ENCODE assay signal across 11 cellular contexts in the genomic region with DNA sequence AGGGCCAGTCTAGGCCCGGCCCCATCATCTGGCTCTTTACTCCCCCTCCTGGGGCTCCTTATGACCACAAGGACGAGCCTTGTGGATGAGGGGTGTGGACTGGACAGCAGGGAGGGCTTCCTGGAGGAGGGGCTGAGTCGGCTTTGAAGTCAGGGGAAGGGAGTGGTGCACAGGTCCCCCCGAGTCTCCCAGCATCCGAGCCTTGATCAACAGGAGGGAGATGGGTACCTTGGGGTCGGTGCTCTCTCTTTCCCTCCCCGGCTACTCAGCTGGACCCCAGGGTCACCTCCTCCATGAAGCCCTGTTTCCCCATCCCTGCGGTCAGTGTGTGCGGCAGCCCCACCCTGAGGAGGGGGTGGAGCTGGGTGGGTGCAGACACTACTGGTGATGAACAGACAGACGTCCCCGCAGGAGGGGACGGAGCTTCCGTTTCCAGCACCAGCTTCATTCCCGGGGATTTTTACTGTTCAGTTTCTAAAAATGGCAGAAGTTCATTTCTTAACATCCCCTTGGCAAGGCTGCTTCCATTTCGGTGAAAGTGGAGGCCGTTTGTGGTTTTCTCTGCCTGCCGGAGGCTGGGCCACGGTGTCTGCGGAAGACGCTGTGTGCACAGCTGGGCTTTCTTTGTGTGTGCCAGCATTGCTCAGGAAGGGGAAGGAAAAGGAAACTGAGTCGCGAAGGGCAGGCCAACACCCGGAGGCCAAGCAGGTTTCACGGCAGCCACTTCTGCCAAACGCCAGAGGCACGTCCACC. TPM values are rescaled to one million over a fixed set of nuclear protein-coding genes. Genes with fewer than 3 reads are reported as not detected.
DNase-seq lines count a peak whose midpoint lies in the region; ATAC-seq and TF ChIP-seq lines count a peak whose summit lies in the region.
"Had no signal": no experiment of that assay in that cellular context is flagged by ENCODE, and none has a peak within 500 bp of the region (broad histone marks: within the 10 kb centered on the region; RNA-seq: fewer than 3 reads in every experiment).

No MANE protein-coding gene starts in this region.

- TF ChIP-seq CTCF in HCT116 (IDR thresholded peaks at IDR 0.05 in 2 of 3, conservative IDR thresholded peaks at IDR 0.05 in 1 of 3; ENCODE audit: borderline replicate concordance in 1 of 3, insufficient read depth in 1 of 3, low read depth in 2 of 3, low read length in 2 of 3) (no peak), nephron progenitor cell (IDR thresholded peaks at IDR 0.05) (no peak)

- peaks cover 100% of the 10 kb centered on the region for H3K79me2 ChIP-seq in HCT116 (ENCODE audit: insufficient read depth, low read length)

- H3K9me2 ChIP-seq in HCT116 (ENCODE audit: insufficient read depth): no peaks in the 10 kb centered on the region

- H3K4me2 ChIP-seq in HCT116 (ENCODE audit: low read length): peak overlapping the region; percentile 36; the same call in 1 of the 2 replicates

- no peak overlapping the region for H2AFZ ChIP-seq in HCT116 (ENCODE audit: low read depth, low read length, poor library complexity, severe bottlenecking)

- peak overlapping the region; percentile 12 for H3K27ac Mint-ChIP-seq in activated naive CD4-positive, alpha-beta T cell treated with anti-CD3 and anti-CD28 coated beads, Interleukin-2, amount 50 U/mL, for 24 hours
- H3K27ac Mint-ChIP-seq in nephron progenitor cell: peak overlapping the region; percentile 78

- no peaks in the 10 kb centered on the region for H3K27me3 Mint-ChIP-seq in activated naive CD4-positive, alpha-beta T cell treated with anti-CD3 and anti-CD28 coated beads, Interleukin-2, amount 50 U/mL, for 24 hours
- H3K27me3 Mint-ChIP-seq in nephron progenitor cell (ENCODE audit: low read depth, poor library complexity): peaks cover 32% of the 10 kb centered on the region

- ATAC-seq in HCT116 (no peak), GM21528 (IDR thresholded peaks at IDR 0.05; ENCODE audit: low FRiP score, unreplicated experiment) (no peak)

- H3K27me3 ChIP-seq in HCT116 (ENCODE audit: insufficient read depth, low read length): no peaks in the 10 kb centered on the region

- RAD21 ChIA-PET in HCT116 (lab: Charles Lee; ENCODE audit: low non-redundant PET in 1 of 2, low total read pairs in 2 of 2, uncharacterized antibody in 2 of 2, unreplicated experiment in 2 of 2): no interaction called here

- no peaks in the 10 kb centered on the region for H3K9me3 Mint-ChIP-seq in activated naive CD4-positive, alpha-beta T cell treated with anti-CD3 and anti-CD28 coated beads, Interleukin-2, amount 50 U/mL, for 24 hours
- no peaks in the 10 kb centered on the region for H3K9me3 Mint-ChIP-seq in nephron progenitor cell

- intact Hi-C loops in HCT116 (cut with micrococcal nuclease): no loop called here

- CTCF ChIA-PET in HCT116 (lab: Charles Lee): no interaction called here

- H3K36me3 ChIP-seq in HCT116 (ENCODE audit: control insufficient read depth in 1 of 2, insufficient read depth in 2 of 2, low read length in 2 of 2): peaks cover 19 to 85% of the 10 kb centered on the region in 2 experiments

- no peak for TF ChIP-seq POLR2A in HCT116 (IDR thresholded peaks at IDR 0.05; ENCODE audit: borderline replicate concordance, extremely low read depth, insufficient read depth, insufficient read length)

- no peaks in the 10 kb centered on the region for H3K9me3 ChIP-seq in HCT116 (ENCODE audit: control insufficient read depth in 1 of 2, insufficient read depth in 1 of 2, low read depth in 1 of 2, low read length in 2 of 2)

- H3K4me1 Mint-ChIP-seq in activated naive CD4-positive, alpha-beta T cell treated with anti-CD3 and anti-CD28 coated beads, Interleukin-2, amount 50 U/mL, for 24 hours: peaks cover 10% of the 10 kb centered on the region
- H3K4me1 Mint-ChIP-seq in nephron progenitor cell: peaks cover 2% of the 10 kb centered on the region

- no peak for DNase-seq in HCT116 (ENCODE audit: low read depth, low spot score)
- DNase-seq in NOMO-1 (lab: John Stamatoyannopoulos, UW; ENCODE audit: unreplicated experiment in 2 of 2): peak; percentile 90 to 93
- DNase-seq in nephron progenitor cell: peak; percentile 0
- no peak for DNase-seq in NCI-H82 (lab: John Stamatoyannopoulos, UW)
- no peak for DNase-seq in middle frontal gyrus (ENCODE audit: extremely low spot score, low spot score)
- DNase-seq: activated T-cell treated with anti-CD3 and anti-CD28 coated beads, Interleukin-2, amount 50 U/mL, for 48 hours; DMS53; NCI-H526; stimulated activated naive CD4-positive, alpha-beta T cell had no signal

- no TSS peak for BruUV-seq in HCT116 (replicated peaks; lab: Mats Ljungman, UMichigan)

- peak overlapping the region; percentile 34; the same call in 1 of the 2 replicates for H3K27ac ChIP-seq in HCT116 (ENCODE audit: low read depth, low read length)

- peak overlapping the region; percentile 47 for H3K4me3 Mint-ChIP-seq in activated naive CD4-positive, alpha-beta T cell treated with anti-CD3 and anti-CD28 coated beads, Interleukin-2, amount 50 U/mL, for 24 hours
- H3K4me3 Mint-ChIP-seq in nephron progenitor cell: no peak overlapping the region

- peaks cover 17% of the 10 kb centered on the region; the same call in 1 of the 2 replicates for H4K20me1 ChIP-seq in HCT116 (ENCODE audit: insufficient read depth)

- H3K36me3 Mint-ChIP-seq in activated naive CD4-positive, alpha-beta T cell treated with anti-CD3 and anti-CD28 coated beads, Interleukin-2, amount 50 U/mL, for 24 hours: no peaks in the 10 kb centered on the region
- no peaks in the 10 kb centered on the region for H3K36me3 Mint-ChIP-seq in nephron progenitor cell (ENCODE audit: low read depth)

- TF ChIP-seq RAD21 in HCT116 (IDR thresholded peaks at IDR 0.05; ENCODE audit: low read depth): no peak

- peaks cover 27 to 98% of the 10 kb centered on the region in 2 experiments for H3K4me1 ChIP-seq in HCT116 (ENCODE audit: control insufficient read depth in 1 of 2, insufficient read depth in 2 of 2, low read length in 2 of 2)

- H3K4me3 ChIP-seq in HCT116 (replicated peaks in 1 of 2; ENCODE audit: low read depth in 1 of 2, low read length in 2 of 2): no peak overlapping the region

- POLR2A ChIA-PET in HCT116 (lab: Charles Lee): no interaction called here

- no peak overlapping the region for H3K9ac ChIP-seq in HCT116 (ENCODE audit: low read length)

TF ChIP-seq in HCT116, 20 proteins besides CTCF, POLR2A, EP300 and RAD21:
- TF ChIP-seq POLR2AphosphoS5 (IDR thresholded peaks at IDR 0.05; ENCODE audit: low read depth, low read length) (peak; percentile 39), SP1 (IDR thresholded peaks at IDR 0.05; ENCODE audit: low read depth) (no peak)

RNA-seq across cellular contexts. Expression of gene NTSR1, which starts 19.6 kb away (rescaled TPM):
- total RNA-seq in HCT116 (2021; ENCODE audit: unreplicated experiment): 187 TPM
- 139 and 172 TPM in 2 replicates for polyA plus RNA-seq in HCT116 (2012)

Comparison
In these comparisons a context has a peak if more than half of its experiments do, and no peak if none do; other contexts are left out.
1. DNase-seq: peak in NOMO-1 (2 of 2) and nephron progenitor cell (single experiment); none in HCT116 (single experiment), NCI-H82 (single experiment) and middle frontal gyrus (single experiment).